In the genomic region with DNA sequence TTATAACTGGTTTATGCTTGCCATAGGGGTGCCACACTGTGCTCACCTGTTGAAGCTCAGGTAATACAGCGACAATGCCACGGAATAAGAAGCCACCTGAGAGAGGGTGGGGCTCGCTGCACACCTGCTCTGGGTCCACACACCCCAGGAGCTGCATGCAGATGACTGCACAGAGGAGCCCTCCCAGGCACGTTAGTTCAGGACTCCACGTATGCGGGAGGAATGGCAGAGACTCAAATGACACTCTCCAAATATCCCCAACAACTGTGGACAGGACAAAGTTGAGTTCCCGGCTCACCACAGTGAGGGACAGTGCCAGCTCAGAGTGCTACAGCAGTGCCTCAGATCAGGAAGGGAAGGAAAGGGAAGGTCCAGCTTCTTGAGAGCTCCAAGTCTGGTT, we compare ENCODE assay signal across 24 cellular contexts. TPM values are rescaled to one million over a fixed set of nuclear protein-coding genes. Genes with fewer than 3 reads are reported as not detected.
A peak's percentile ranks its signal among the peaks of the same experiment; 100 is the strongest.
DNase-seq lines count a peak whose midpoint lies in the region; ATAC-seq and TF ChIP-seq lines count a peak whose summit lies in the region.
"Had no signal": no experiment of that assay in that cellular context is flagged by ENCODE, and none has a peak within 500 bp of the region (broad histone marks: within the 10 kb centered on the region; RNA-seq: fewer than 3 reads in every experiment).

No MANE protein-coding gene starts in this region.

- no peak overlapping the region for H3K4me3 ChIP-seq in BLaER1 treated with 17β-estradiol and CSF1 and Interleukin-3, amounts not matched to agents 10 nM and 100 nM
- H3K4me3 ChIP-seq in HL-60 (replicated peaks; ENCODE audit: insufficient read depth, low read length): no peak overlapping the region
- H3K4me3 ChIP-seq: GM23338 had no signal

- peaks cover 25 to 92% (median 67%) of the 10 kb centered on the region in 10 experiments for H3K4me1 ChIP-seq in BLaER1 treated with 17β-estradiol and CSF1 and Interleukin-3, amounts not matched to agents 10 nM and 100 nM
- H3K4me1 ChIP-seq: BE2C had no signal

- peak overlapping the region; percentile 62 to 91 (median 80) for H3K4me2 ChIP-seq in BLaER1 treated with 17β-estradiol and CSF1 and Interleukin-3, amounts not matched to agents 10 nM and 100 nM
- H3K4me2 ChIP-seq: GM23338 had no signal

- H3K27me3 ChIP-seq in BLaER1 treated with 17β-estradiol and CSF1 and Interleukin-3, amounts not matched to agents 10 nM and 100 nM: peaks cover 0 to 36% (median 0%) of the 10 kb centered on the region in 11 experiments; a peak in 3 of 22 replicates
- H3K27me3 ChIP-seq in HL-60 (ENCODE audit: insufficient read depth, poor library complexity, severe bottlenecking): no peaks in the 10 kb centered on the region
- H3K27me3 ChIP-seq: BE2C had no signal

- intact Hi-C loops in natural killer cell (cut with micrococcal nuclease): no loop called here
- intact Hi-C loops in activated T-helper 1 cell treated with anti-CD3 and anti-CD28 coated beads, Interleukin-12 subunit alpha, Interleukin-12 subunit beta, Interleukin-2, Interleukin-4 antibody, amounts not matched to agents 30 ng/mL and 10 ng/mL and 1 ng/mL, durations not matched to agents 14 hours and 24 hours and 36 hours (cut with micrococcal nuclease): no loop called here

- peaks cover 4% of the 10 kb centered on the region for H3K27me3 Mint-ChIP-seq in type B pancreatic cell
- peaks cover 0 to 7% of the 10 kb centered on the region in 2 donors for H3K27me3 Mint-ChIP-seq in natural killer cell (ENCODE audit: low read depth in 2 of 2)
- no peaks in the 10 kb centered on the region for H3K27me3 Mint-ChIP-seq in activated T-helper 1 cell treated with anti-CD3 and anti-CD28 coated beads, Interleukin-12 subunit alpha, Interleukin-12 subunit beta, Interleukin-2, Interleukin-4 antibody, amounts not matched to agents 30 ng/mL and 10 ng/mL and 1 ng/mL, durations not matched to agents 14 hours and 24 hours and 36 hours (ENCODE audit: insufficient read depth)

- H3K27ac Mint-ChIP-seq in type B pancreatic cell (no peak overlapping the region), natural killer cell (no peak overlapping the region)
- no peak overlapping the region for H3K27ac Mint-ChIP-seq in activated T-helper 1 cell treated with anti-CD3 and anti-CD28 coated beads, Interleukin-12 subunit alpha, Interleukin-12 subunit beta, Interleukin-2, Interleukin-4 antibody, amounts not matched to agents 30 ng/mL and 10 ng/mL and 1 ng/mL, durations not matched to agents 14 hours and 24 hours and 36 hours
- H3K27ac Mint-ChIP-seq: CD4-positive, alpha-beta T cell; GM23338; H9 had no signal

- no peaks in the 10 kb centered on the region for H3K36me3 ChIP-seq in BLaER1 treated with 17β-estradiol and CSF1 and Interleukin-3, amounts not matched to agents 10 nM and 100 nM
- H3K36me3 ChIP-seq: BE2C had no signal

- peak overlapping the region in 9 of 11 experiments; percentile 76 to 98 (median 93); a peak in 18 of 22 replicates for H3K27ac ChIP-seq in BLaER1 treated with 17β-estradiol and CSF1 and Interleukin-3, amounts not matched to agents 10 nM and 100 nM
- H3K27ac ChIP-seq in HL-60 (replicated peaks): peak overlapping the region; percentile 84

- no peaks in the 10 kb centered on the region for H3K36me3 Mint-ChIP-seq in type B pancreatic cell
- no peaks in the 10 kb centered on the region for H3K36me3 Mint-ChIP-seq in natural killer cell
- H3K36me3 Mint-ChIP-seq in activated T-helper 1 cell treated with anti-CD3 and anti-CD28 coated beads, Interleukin-12 subunit alpha, Interleukin-12 subunit beta, Interleukin-2, Interleukin-4 antibody, amounts not matched to agents 30 ng/mL and 10 ng/mL and 1 ng/mL, durations not matched to agents 14 hours and 24 hours and 36 hours (ENCODE audit: low read depth): no peaks in the 10 kb centered on the region

- ATAC-seq in natural killer cell: no peak
- ATAC-seq: GM23338 had no signal

- no peaks in the 10 kb centered on the region for H3K4me1 Mint-ChIP-seq in type B pancreatic cell (ENCODE audit: unreplicated experiment)
- H3K4me1 Mint-ChIP-seq in natural killer cell: no peaks in the 10 kb centered on the region
- H3K4me1 Mint-ChIP-seq in activated T-helper 1 cell treated with anti-CD3 and anti-CD28 coated beads, Interleukin-12 subunit alpha, Interleukin-12 subunit beta, Interleukin-2, Interleukin-4 antibody, amounts not matched to agents 30 ng/mL and 10 ng/mL and 1 ng/mL, durations not matched to agents 14 hours and 24 hours and 36 hours (ENCODE audit: low read depth): no peaks in the 10 kb centered on the region
- H3K4me1 Mint-ChIP-seq: GM23338, H9 had no signal

- no peaks in the 10 kb centered on the region for H4K20me1 ChIP-seq in BLaER1 treated with 17β-estradiol and CSF1 and Interleukin-3, amounts not matched to agents 10 nM and 100 nM

- peak overlapping the region in 8 of 11 experiments; percentile 70 to 84 (median 78); a peak in 12 of 22 replicates for H3K9ac ChIP-seq in BLaER1 treated with 17β-estradiol and CSF1 and Interleukin-3, amounts not matched to agents 10 nM and 100 nM

- H3K4me3 Mint-ChIP-seq in type B pancreatic cell: no peak overlapping the region
- H3K4me3 Mint-ChIP-seq in natural killer cell: no peak overlapping the region
- H3K4me3 Mint-ChIP-seq in activated T-helper 1 cell treated with anti-CD3 and anti-CD28 coated beads, Interleukin-12 subunit alpha, Interleukin-12 subunit beta, Interleukin-2, Interleukin-4 antibody, amounts not matched to agents 30 ng/mL and 10 ng/mL and 1 ng/mL, durations not matched to agents 14 hours and 24 hours and 36 hours: no peak overlapping the region
- H3K4me3 Mint-ChIP-seq: CD4-positive, alpha-beta T cell; GM23338; H9 had no signal

- H3K9me3 Mint-ChIP-seq in type B pancreatic cell (peaks cover 5% of the 10 kb centered on the region), natural killer cell (peaks cover 3 to 4% of the 10 kb centered on the region in 2 donors)
- peaks cover 5% of the 10 kb centered on the region for H3K9me3 Mint-ChIP-seq in activated T-helper 1 cell treated with anti-CD3 and anti-CD28 coated beads, Interleukin-12 subunit alpha, Interleukin-12 subunit beta, Interleukin-2, Interleukin-4 antibody, amounts not matched to agents 30 ng/mL and 10 ng/mL and 1 ng/mL, durations not matched to agents 14 hours and 24 hours and 36 hours

- peaks cover 13 to 37% (median 21%) of the 10 kb centered on the region in 11 experiments for H3K9me3 ChIP-seq in BLaER1 treated with 17β-estradiol and CSF1 and Interleukin-3, amounts not matched to agents 10 nM and 100 nM (replicated peaks in 1 of 11)
- H3K9me3 ChIP-seq: BE2C had no signal

- DNase-seq in HL-60 (ENCODE audit: low read depth in 1 of 2, low spot score in 1 of 2) (no peak), mesenteric fat pad (ENCODE audit: low spot score) (peak; percentile 39), type B pancreatic cell (ENCODE audit: extremely low spot score, unreplicated experiment) (peak; percentile 31), natural killer cell (no peak), HPDE6-E6E7 (ENCODE audit: extremely low spot score) (no peak)
- no peak for DNase-seq in activated T-helper 1 cell treated with anti-CD3 and anti-CD28 coated beads, Interleukin-12 subunit alpha, Interleukin-12 subunit beta, Interleukin-2, Interleukin-4 antibody, amounts not matched to agents 30 ng/mL and 10 ng/mL and 1 ng/mL, durations not matched to agents 14 hours and 24 hours and 36 hours (ENCODE audit: low spot score)
- DNase-seq: BE2C, H9, KBM-7, MM.1S, NCI-H1417, NCI-H1694 treated with DMSO at 0.1 percent for 48 hours, NCI-H2081, NCI-H2227 treated with DMSO at 0.1 percent for 48 hours, NCI-H526 treated with DMSO at 0.1 percent for 48 hours, RPMI8226, SHP77 had no signal

- TF ChIP-seq CTCF in HL-60 (IDR thresholded peaks at IDR 0.05; ENCODE audit: insufficient read depth, low read length): no peak
- TF ChIP-seq CTCF in type B pancreatic cell (conservative IDR thresholded peaks at IDR 0.05): no peak
- no peak for TF ChIP-seq CTCF in natural killer cell (IDR thresholded peaks at IDR 0.05)

RNA-seq across cellular contexts. Expression of a gene that starts 5.8 kb away (rescaled TPM):
- total RNA-seq in mesenteric fat pad (27.9 TPM), type B pancreatic cell (ENCODE audit: low replicate concordance) (not detected in 2 replicates), natural killer cell (10 to 100 TPM; 22.7 to 70.3 (median 26.9) TPM)
- total RNA-seq in activated T-helper 1 cell treated with anti-CD3 and anti-CD28 coated beads, Interleukin-12 subunit alpha, Interleukin-12 subunit beta, Interleukin-2, Interleukin-4 antibody, amounts not matched to agents 30 ng/mL and 10 ng/mL and 1 ng/mL, durations not matched to agents 14 hours and 24 hours and 36 hours: not detected in 2 replicates
- total RNA-seq: A673, G401, GM23338, H9, NCI-H460, SK-MEL-5 had no signal

RNA-seq across cellular contexts. Expression of a gene that starts 42.9 kb away (rescaled TPM):
- total RNA-seq in mesenteric fat pad (1.2 TPM), type B pancreatic cell (ENCODE audit: low replicate concordance) (not detected in 2 replicates), natural killer cell (not detected)
- not detected in 2 replicates for total RNA-seq in activated T-helper 1 cell treated with anti-CD3 and anti-CD28 coated beads, Interleukin-12 subunit alpha, Interleukin-12 subunit beta, Interleukin-2, Interleukin-4 antibody, amounts not matched to agents 30 ng/mL and 10 ng/mL and 1 ng/mL, durations not matched to agents 14 hours and 24 hours and 36 hours
- total RNA-seq: A673; CD4-positive, alpha-beta T cell; G401; GM23338; H9; NCI-H460; SK-MEL-5 had no signal

Comparison
In these comparisons a context has a peak if more than half of its experiments do, and no peak if none do; other contexts are left out.
1. DNase-seq: peak in mesenteric fat pad (single experiment) and type B pancreatic cell (single experiment); none in HL-60 (0 of 2), natural killer cell (single experiment), HPDE6-E6E7 (single experiment) and activated T-helper 1 cell treated with anti-CD3 and anti-CD28 coated beads, Interleukin-12 subunit alpha, Interleukin-12 subunit beta, Interleukin-2, Interleukin-4 antibody, amounts not matched to agents 30 ng/mL and 10 ng/mL and 1 ng/mL, durations not matched to agents 14 hours and 24 hours and 36 hours (single experiment).
2. RNA of a gene that starts 5.8 kb away (total RNA-seq): 27.9 TPM in mesenteric fat pad (single experiment) and 22.7 to 70.3 TPM in natural killer cell; not detected in type B pancreatic cell and not detected in activated T-helper 1 cell treated with anti-CD3 and anti-CD28 coated beads, Interleukin-12 subunit alpha, Interleukin-12 subunit beta, Interleukin-2, Interleukin-4 antibody, amounts not matched to agents 30 ng/mL and 10 ng/mL and 1 ng/mL, durations not matched to agents 14 hours and 24 hours and 36 hours; every median in the first group is over 10 times any median in the second.